Comparison of ENCODE assay signal across 9 cellular contexts in genomic region chr10:18866852-18867251, GRCh38.
"Had no signal": no experiment of that assay in that cellular context is flagged by ENCODE, and none has a peak within 500 bp of the region (broad histone marks: within the 10 kb centered on the region; RNA-seq: fewer than 3 reads in every experiment).

No MANE protein-coding gene starts in this region.

- H3K4me1 ChIP-seq: HAP-1 had no signal

- H3K4me2 ChIP-seq: GM23338, KMS-11 had no signal

- H3K9ac ChIP-seq: KMS-11 had no signal

- DNase-seq: H7, HFFc6, IMR-90, KBM-7 had no signal

- H3K4me3 ChIP-seq: GM23338, HAP-1 had no signal

- H3K9me3 ChIP-seq: HAP-1 had no signal

- H3K36me3 ChIP-seq: HAP-1 had no signal

- ATAC-seq: GM23338, HCT116 had no signal

- H3K27ac ChIP-seq: HL-60, KMS-11 had no signal
